In the genomic region with DNA sequence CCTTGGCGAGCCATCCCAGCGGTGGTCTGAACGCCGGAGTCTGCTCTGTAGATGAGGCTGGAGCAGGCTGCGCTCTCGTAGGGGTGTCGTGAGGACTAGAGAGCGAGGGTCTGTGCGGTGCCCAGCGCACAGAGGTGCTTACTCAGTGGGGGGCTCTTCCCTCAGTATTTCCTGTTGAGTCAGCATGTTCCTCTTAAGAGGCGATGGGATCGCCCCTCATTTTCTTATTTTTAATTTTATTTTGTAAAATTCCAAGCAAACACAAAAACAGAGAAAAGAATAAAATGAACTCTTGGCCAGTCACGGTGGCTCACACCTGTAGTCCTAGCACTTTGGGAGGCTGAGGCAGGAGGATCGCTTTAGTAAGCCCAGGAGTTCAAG, we compare ENCODE assay signal across 17 cellular contexts. TPM values are rescaled to one million over a fixed set of nuclear protein-coding genes. Genes with fewer than 3 reads are reported as not detected.
DNase-seq lines count a peak whose midpoint lies in the region; ATAC-seq and TF ChIP-seq lines count a peak whose summit lies in the region.
"Had no signal": no experiment of that assay in that cellular context is flagged by ENCODE, and none has a peak within 500 bp of the region (broad histone marks: within the 10 kb centered on the region; RNA-seq: fewer than 3 reads in every experiment).

No MANE protein-coding gene starts in this region.

- H3K36me3 Mint-ChIP-seq in CD14-positive monocyte, result no peaks in the 10 kb centered on the region
- no peaks in the 10 kb centered on the region for H3K36me3 Mint-ChIP-seq in H9 (ENCODE audit: insufficient read depth in 1 of 3, low read depth in 3 of 3)
- H3K36me3 Mint-ChIP-seq in WTC11, result no peaks in the 10 kb centered on the region
- H3K36me3 Mint-ChIP-seq in nephron progenitor cell (ENCODE audit: low read depth), result no peaks in the 10 kb centered on the region
- no peaks in the 10 kb centered on the region for H3K36me3 Mint-ChIP-seq in activated T-helper 2 cell treated with anti-CD3 and anti-CD28 coated beads, Interferon-gamma antibody, Interleukin-2, Interleukin-4, amounts not matched to agents 10 μg/mL and 5 μg/mL and 100 μg/mL, durations not matched to agents 14 hours and 24 hours and 36 hours (ENCODE audit: low read depth)

- no peak overlapping the region for H2BK20ac ChIP-seq in H9 (ENCODE audit: low read depth, low read length, poor library complexity, severe bottlenecking)

- no peak overlapping the region for H2AFZ ChIP-seq in H9 (ENCODE audit: low read length)
- H2AFZ ChIP-seq: PC-9 had no signal

- peak overlapping the region; percentile 35 to 96 (median 88) for H3K27ac Mint-ChIP-seq in CD14-positive monocyte
- no peak overlapping the region; a peak in 1 of 7 replicates for H3K27ac Mint-ChIP-seq in H9
- H3K27ac Mint-ChIP-seq in WTC11, result 0 out of 2 replicates have a peak overlapping the region, but pooled peaks have one; percentile 59
- H3K27ac Mint-ChIP-seq in nephron progenitor cell, result peak overlapping the region; percentile 82
- no peak overlapping the region for H3K27ac Mint-ChIP-seq in activated T-helper 2 cell treated with anti-CD3 and anti-CD28 coated beads, Interferon-gamma antibody, Interleukin-2, Interleukin-4, amounts not matched to agents 10 μg/mL and 5 μg/mL and 100 μg/mL, durations not matched to agents 14 hours and 24 hours and 36 hours

- H3K9me3 Mint-ChIP-seq in CD14-positive monocyte (no peaks in the 10 kb centered on the region), H9 (no peaks in the 10 kb centered on the region), WTC11 (no peaks in the 10 kb centered on the region), nephron progenitor cell (no peaks in the 10 kb centered on the region)
- no peaks in the 10 kb centered on the region for H3K9me3 Mint-ChIP-seq in activated T-helper 2 cell treated with anti-CD3 and anti-CD28 coated beads, Interferon-gamma antibody, Interleukin-2, Interleukin-4, amounts not matched to agents 10 μg/mL and 5 μg/mL and 100 μg/mL, durations not matched to agents 14 hours and 24 hours and 36 hours

- no peaks in the 10 kb centered on the region for H3K9me3 ChIP-seq in H9 (ENCODE audit: control insufficient read depth, low read depth, low read length)
- H3K9me3 ChIP-seq: BE2C had no signal

- H4K20me1 ChIP-seq in H9 (ENCODE audit: control insufficient read depth, insufficient read depth, insufficient read length), result no peaks in the 10 kb centered on the region

- no peak for ATAC-seq in WTC11
- no peak for ATAC-seq in HG02840 (IDR thresholded peaks at IDR 0.05; ENCODE audit: low FRiP score, unreplicated experiment)
- no peak for ATAC-seq in stimulated activated naive CD8-positive, alpha-beta T cell treated with anti-CD3 and anti-CD28 coated beads, Interleukin-15, Interleukin-2, amounts not matched to agents 100 U/mL and 50 U/mL, for 24 hours
- no peak for ATAC-seq in HG03521 (IDR thresholded peaks at IDR 0.05; ENCODE audit: unreplicated experiment)

- H3K27me3 ChIP-seq in H9 (ENCODE audit: insufficient read depth, low read length), result no peaks in the 10 kb centered on the region
- H3K27me3 ChIP-seq: BE2C had no signal

- H2BK12ac ChIP-seq in H9 (ENCODE audit: insufficient read length, low read depth, low read length), result no peak overlapping the region

- H3K27ac ChIP-seq in H9 (ENCODE audit: insufficient read length, low read depth, low read length), result no peak overlapping the region
- H3K27ac ChIP-seq: PC-9 had no signal

- WGBS in H9 (ENCODE audit: extremely low coverage, insufficient read length, low lambda C conversion rate), result no CpG with 5 or more reads among the region's 14 CpGs

- no peak overlapping the region for H2AK5ac ChIP-seq in H9 (ENCODE audit: insufficient read length, low read length)

- no peak overlapping the region for H4K8ac ChIP-seq in H9 (replicated peaks; ENCODE audit: insufficient read length, low read depth, low read length)

- H4K91ac ChIP-seq in H9 (ENCODE audit: insufficient read length, low read depth, low read length), result no peak overlapping the region

- intact Hi-C loops in CD14-positive monocyte (cut with micrococcal nuclease), result no loop called here
- intact Hi-C loops in activated T-helper 2 cell treated with anti-CD3 and anti-CD28 coated beads, Interferon-gamma antibody, Interleukin-2, Interleukin-4, amounts not matched to agents 10 μg/mL and 5 μg/mL and 100 μg/mL, durations not matched to agents 14 hours and 24 hours and 36 hours (cut with micrococcal nuclease), result no loop called here

- no peak overlapping the region for H3K23ac ChIP-seq in H9 (ENCODE audit: insufficient read length, low read depth, low read length)

- H3K27me3 Mint-ChIP-seq in CD14-positive monocyte (ENCODE audit: low read depth in 3 of 3), result peaks cover 0 to 5% (median 4%) of the 10 kb centered on the region in 3 donors
- H3K27me3 Mint-ChIP-seq in H9 (ENCODE audit: low read depth), result no peaks in the 10 kb centered on the region
- H3K27me3 Mint-ChIP-seq in WTC11 (ENCODE audit: low read depth), result no peaks in the 10 kb centered on the region
- no peaks in the 10 kb centered on the region for H3K27me3 Mint-ChIP-seq in nephron progenitor cell (ENCODE audit: low read depth, poor library complexity)
- H3K27me3 Mint-ChIP-seq in activated T-helper 2 cell treated with anti-CD3 and anti-CD28 coated beads, Interferon-gamma antibody, Interleukin-2, Interleukin-4, amounts not matched to agents 10 μg/mL and 5 μg/mL and 100 μg/mL, durations not matched to agents 14 hours and 24 hours and 36 hours (ENCODE audit: low read depth), result no peaks in the 10 kb centered on the region

- no peaks in the 10 kb centered on the region; the same call in 1 of the 2 replicates for H3K4me1 ChIP-seq in H9 (ENCODE audit: insufficient read depth, low read length)
- H3K4me1 ChIP-seq: BE2C had no signal

- no peak overlapping the region for H2BK15ac ChIP-seq in H9 (ENCODE audit: low read depth, low read length)

- H2BK5ac ChIP-seq in H9 (ENCODE audit: insufficient read length, low read length), result no peak overlapping the region

- CTCF ChIA-PET in WTC11 (lab: Charles Lee), result interaction anchor here (0.7 to 2.3 kb wide), 3 partner anchors 9 to 62 kb away, joined by 3 to 8 read pairs (median 4); a partner anchor contains a TSS

- no peak overlapping the region for H3K4me2 ChIP-seq in H9 (ENCODE audit: insufficient read depth, insufficient read length, low read length)
- H3K4me2 ChIP-seq: PC-9 had no signal

- no peak overlapping the region for H2BK120ac ChIP-seq in H9 (ENCODE audit: low read depth, low read length, poor library complexity, severe bottlenecking)

- H3K4ac ChIP-seq in H9 (ENCODE audit: low read depth, low read length), result no peak overlapping the region

- H3K4me3 Mint-ChIP-seq in CD14-positive monocyte (peak overlapping the region in 1 of 2 donors; percentile 72), H9 (no peak overlapping the region), WTC11 (no peak overlapping the region), nephron progenitor cell (no peak overlapping the region)
- no peak overlapping the region for H3K4me3 Mint-ChIP-seq in activated T-helper 2 cell treated with anti-CD3 and anti-CD28 coated beads, Interferon-gamma antibody, Interleukin-2, Interleukin-4, amounts not matched to agents 10 μg/mL and 5 μg/mL and 100 μg/mL, durations not matched to agents 14 hours and 24 hours and 36 hours (ENCODE audit: low read depth)

- no peak overlapping the region for H3K56ac ChIP-seq in H9 (ENCODE audit: insufficient read length, low read depth, low read length)

- TF ChIP-seq CTCF in CD14-positive monocyte (IDR thresholded peaks at IDR 0.05) (no peak), H9 (conservative IDR thresholded peaks at IDR 0.05) (no peak), WTC11 (IDR thresholded peaks at IDR 0.05) (no peak), nephron progenitor cell (IDR thresholded peaks at IDR 0.05) (no peak)

- no peaks in the 10 kb centered on the region for H3K23me2 ChIP-seq in H9 (ENCODE audit: insufficient read length, low read depth, low read length, poor library complexity, severe bottlenecking)

- no peaks in the 10 kb centered on the region for H3K79me1 ChIP-seq in H9 (ENCODE audit: insufficient read depth, low read depth, low read length, poor library complexity, severe bottlenecking)

- no peak overlapping the region for H3K18ac ChIP-seq in H9 (ENCODE audit: insufficient read length, low read depth, low read length)

- H4K5ac ChIP-seq in H9 (ENCODE audit: insufficient read length, low read depth, low read length), result no peak overlapping the region

- H3K9ac ChIP-seq in H9 (ENCODE audit: extremely low read depth, insufficient read length, low read length), result no peak overlapping the region

- DNase-seq in CD14-positive monocyte (ENCODE audit: low spot score) (no peak), H9 (no peak), WTC11 (ENCODE audit: low spot score) (no peak), nephron progenitor cell (no peak)
- no peak for DNase-seq in activated T-helper 2 cell treated with anti-CD3 and anti-CD28 coated beads, Interferon-gamma antibody, Interleukin-2, Interleukin-4, amounts not matched to agents 10 μg/mL and 5 μg/mL and 100 μg/mL, durations not matched to agents 14 hours and 24 hours and 36 hours (ENCODE audit: low spot score)
- no peak for DNase-seq in stimulated activated naive CD8-positive, alpha-beta T cell treated with anti-CD3 and anti-CD28 coated beads, Interleukin-15, Interleukin-2, amounts not matched to agents 100 U/mL and 50 U/mL, for 24 hours
- DNase-seq: ACHN; BE2C; DMS 273 treated with DMSO at 0.1 percent for 48 hours; GOT3; NCI-H1436; NCI-H2029 treated with DMSO at 0.1 percent for 48 hours; NCI-H526; NK-92 treated with Interleukin-12 subunit alpha and Interleukin-12 subunit beta, amount 100 ng/mL, for 24 hours; PC-9 had no signal

- H3T11ph ChIP-seq in H9 (ENCODE audit: low read length), result no peak overlapping the region

- no peaks in the 10 kb centered on the region for H3K79me2 ChIP-seq in H9 (ENCODE audit: insufficient read depth, low read length)

- H3K14ac ChIP-seq in H9 (ENCODE audit: insufficient read depth, low read length), result peak overlapping the region; percentile 80

- H3K4me1 Mint-ChIP-seq in CD14-positive monocyte, result peaks cover 38% of the 10 kb centered on the region
- peaks cover 5 to 7% of the 10 kb centered on the region in 2 experiments for H3K4me1 Mint-ChIP-seq in H9
- H3K4me1 Mint-ChIP-seq in WTC11, result peaks cover 6% of the 10 kb centered on the region
- H3K4me1 Mint-ChIP-seq in nephron progenitor cell, result peaks cover 51% of the 10 kb centered on the region
- peaks cover 3% of the 10 kb centered on the region for H3K4me1 Mint-ChIP-seq in activated T-helper 2 cell treated with anti-CD3 and anti-CD28 coated beads, Interferon-gamma antibody, Interleukin-2, Interleukin-4, amounts not matched to agents 10 μg/mL and 5 μg/mL and 100 μg/mL, durations not matched to agents 14 hours and 24 hours and 36 hours (ENCODE audit: low read depth)

- POLR2A ChIA-PET in WTC11 (lab: Charles Lee), result interaction anchor here (0.7 kb wide), 1 partner anchor 18 kb away, joined by 5 read pairs; no protein-coding TSS in a partner anchor

TF ChIP-seq in WTC11, 78 proteins besides CTCF, POLR2A, EP300 and RAD21 (continues in another document):
- no peak for TF ChIP-seq CREB1 (CRISPR knock-in tag; IDR thresholded peaks at IDR 0.05)

RNA-seq across cellular contexts. Expression of a gene that starts 40.8 kb away (rescaled TPM):
- polyA plus RNA-seq in CD14-positive monocyte, result under 1 TPM; 0.34 to 0.79 TPM
- total RNA-seq in H9 (2021) (17.8 and 18.2 TPM in 2 replicates), WTC11 (2021) (14.6 to 19.7 TPM (median 15.8 TPM) in 3 replicates)
- total RNA-seq in activated T-helper 2 cell treated with anti-CD3 and anti-CD28 coated beads, Interferon-gamma antibody, Interleukin-2, Interleukin-4, amounts not matched to agents 10 μg/mL and 5 μg/mL and 100 μg/mL, durations not matched to agents 14 hours and 24 hours and 36 hours, result 11.4 and 12.5 TPM in 2 replicates

Comparison
In these comparisons a context has a peak if more than half of its experiments do, and no peak if none do; other contexts are left out.
1. H3K27ac Mint-ChIP-seq: peak in CD14-positive monocyte (7 of 7), WTC11 (single experiment) and nephron progenitor cell (single experiment); none in H9 (0 of 3) and activated T-helper 2 cell treated with anti-CD3 and anti-CD28 coated beads, Interferon-gamma antibody, Interleukin-2, Interleukin-4, amounts not matched to agents 10 μg/mL and 5 μg/mL and 100 μg/mL, durations not matched to agents 14 hours and 24 hours and 36 hours (single experiment).